In genomic region chr7:36483853-36484252, GRCh38 we compare ENCODE assay signal across 7 cellular contexts.
DNase-seq lines count a peak whose midpoint lies in the region; ATAC-seq and TF ChIP-seq lines count a peak whose summit lies in the region.
"Not testable (repeated sequence)": the region's sequence is repeated elsewhere in the genome, so short reads cannot be mapped to it uniquely, and the experiment has no call there.

No MANE protein-coding gene starts in this region.

- intact Hi-C loops in mucosa of descending colon (cut with DNase I, micrococcal nuclease) = loop anchor here in 1 of 2 donors (10.0 kb wide), 1 partner anchor 181 kb away; no protein-coding TSS in a partner anchor

- not testable (repeated sequence) for H3K4me1 ChIP-seq in mucosa of descending colon (ENCODE audit: low read depth)

- not testable (repeated sequence) for H3K36me3 ChIP-seq in mucosa of descending colon (ENCODE audit: low read depth)

- TF ChIP-seq CTCF in mucosa of descending colon (IDR thresholded peaks at IDR 0.05) = not testable (repeated sequence)

- peak; percentile 28 for ATAC-seq in mucosa of descending colon

- H3K4me3 ChIP-seq in mucosa of descending colon = not testable (repeated sequence)

- DNase-seq in C1 segment of cervical spinal cord (lab: John Stamatoyannopoulos, UW) = peak in 11 of 14 donors; percentile 10 to 37 (median 18)
- DNase-seq in anterior cingulate cortex (lab: John Stamatoyannopoulos, UW) = peak in 32 of 58 donors; percentile 3 to 71 (median 30)
- DNase-seq in cerebellar cortex (ENCODE audit: low spot score) = peak; percentile 34
- DNase-seq in glomerular visceral epithelial cell (ENCODE audit: extremely low spot score) = peak; percentile 35
- peak; percentile 42 for DNase-seq in kidney tubule cell (ENCODE audit: low spot score)
- not testable (repeated sequence) for DNase-seq in mucosa of descending colon
- DNase-seq in renal cortical epithelial cell (ENCODE audit: low read depth) = peak; percentile 66

- not testable (repeated sequence) for H3K9me3 ChIP-seq in mucosa of descending colon
